Comparison of ENCODE assay signal across 8 cellular contexts in the genomic region with DNA sequence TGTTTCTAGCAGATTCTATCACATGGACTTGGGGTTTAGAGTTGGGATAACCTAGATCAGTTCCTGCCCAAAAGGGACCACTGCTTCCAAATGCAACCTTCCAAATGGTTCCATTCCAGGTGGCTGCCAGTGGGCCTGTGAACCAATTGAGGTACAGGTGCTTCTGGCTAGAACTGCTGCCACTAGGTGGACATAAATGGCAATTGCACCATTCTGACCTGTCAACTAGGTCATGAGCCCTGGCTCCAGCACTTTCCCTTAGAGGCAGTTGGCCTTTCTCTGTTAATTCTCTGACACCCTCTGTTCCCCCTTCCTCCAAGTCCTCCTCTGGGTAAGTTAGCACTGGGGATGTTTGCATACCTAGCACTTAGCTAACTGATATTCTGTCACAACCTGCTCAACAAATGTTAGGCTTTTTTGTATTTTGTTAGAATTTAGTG.
DNase-seq lines count a peak whose midpoint lies in the region; ATAC-seq and TF ChIP-seq lines count a peak whose summit lies in the region.

No MANE protein-coding gene starts in this region.

- H3K27ac ChIP-seq in C4-2B: no peak overlapping the region

- ATAC-seq in GM19324 (IDR thresholded peaks at IDR 0.05; ENCODE audit: low FRiP score, unreplicated experiment): peak; percentile 74
- ATAC-seq in HG02884 (IDR thresholded peaks at IDR 0.05; ENCODE audit: unreplicated experiment): no peak

- DNase-seq in HuH-7.5 (ENCODE audit: low spot score) (peak; percentile 54), SHP77 (lab: John Stamatoyannopoulos, UW) (peak; percentile 51 to 52), iPS-NIHi11 (ENCODE audit: low spot score) (peak; percentile 90)
- peak; percentile 28 for DNase-seq in activated gamma-delta T cell treated with anti-CD3 and anti-CD28 coated beads, Interleukin-2, amount 50 U/mL, for 16 hours (ENCODE audit: low read depth)
- DNase-seq in stimulated activated CD4-positive, alpha-beta T cell treated with anti-CD3 and anti-CD28 coated beads, TNF-alpha, amount 100 ng/mL, for 1 hour (ENCODE audit: low read depth in 3 of 3, low spot score in 1 of 3): peak; percentile 9 to 34 (median 16)

- peak; percentile 87 for TF ChIP-seq CTCF in C4-2B (conservative IDR thresholded peaks at IDR 0.05)

Comparison
In these comparisons a context has a peak if more than half of its experiments do, and no peak if none do; other contexts are left out.
1. DNase-seq: peak in every context shown above with its lines; median percentile 90 in iPS-NIHi11; 54 in HuH-7.5; 52 in SHP77; 28 in activated gamma-delta T cell treated with anti-CD3 and anti-CD28 coated beads, Interleukin-2, amount 50 U/mL, for 16 hours; 16 in stimulated activated CD4-positive, alpha-beta T cell treated with anti-CD3 and anti-CD28 coated beads, TNF-alpha, amount 100 ng/mL, for 1 hour.